32 cellular contexts compared by ENCODE assay signal in the genomic region with DNA sequence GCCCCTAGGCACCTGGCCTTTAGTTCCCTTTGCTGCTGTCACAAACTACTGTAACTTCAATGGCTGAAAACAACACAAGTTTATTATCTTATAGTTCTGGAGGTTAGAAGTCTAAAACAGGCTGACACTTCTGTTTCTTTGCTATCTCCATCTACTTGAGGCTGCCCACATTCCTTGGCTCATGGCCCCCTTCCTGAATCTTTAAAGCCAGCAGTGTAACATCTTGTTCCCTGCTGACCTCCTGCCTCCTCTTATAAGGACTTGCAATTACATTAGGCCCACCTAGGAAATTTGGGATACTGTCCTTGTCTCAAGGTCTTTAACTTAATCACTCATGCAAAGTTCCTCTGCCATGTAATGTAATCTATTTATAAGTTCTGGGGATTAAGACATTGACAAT. TPM values are rescaled to one million over a fixed set of nuclear protein-coding genes. Genes with fewer than 3 reads are reported as not detected.
"Had no signal": no experiment of that assay in that cellular context is flagged by ENCODE, and none has a peak within 500 bp of the region (broad histone marks: within the 10 kb centered on the region; RNA-seq: fewer than 3 reads in every experiment).

No MANE protein-coding gene starts in this region.

- H3K9me3 ChIP-seq: esophagus muscularis mucosa, thyroid gland had no signal

- H3K36me3 Mint-ChIP-seq: stimulated activated memory B cell treated with anti-CD40 and anti-IgM and Interleukin-4, amounts not matched to agents 10 μg/mL and 1 μg/mL and 100 μg/mL, for 72 hours had no signal

- H3K4me1 ChIP-seq: foreskin keratinocyte, thyroid gland had no signal

- H3K27me3 ChIP-seq: thyroid gland had no signal

- H3K4me3 Mint-ChIP-seq: activated CD4-positive, alpha-beta memory T cell treated with anti-CD3 and anti-CD28 coated beads, Interleukin-2, amount 10 ng/mL, durations not matched to agents 7 days and 5 days; activated CD4-positive, alpha-beta T cell treated with anti-CD3 and anti-CD28 coated beads, Interleukin-2, amount 10 ng/mL, durations not matched to agents 24 days and 14 days; activated T-cell treated with anti-CD3 and anti-CD28 coated beads, Interleukin-2, amount 50 U/mL, for 24 hours; central memory CD8-positive, alpha-beta T cell; naive thymus-derived CD8-positive, alpha-beta T cell; neural crest cell; stimulated activated memory B cell treated with anti-CD40 and anti-IgM and Interleukin-4, amounts not matched to agents 10 μg/mL and 1 μg/mL and 100 μg/mL, for 72 hours; stimulated activated naive CD8-positive, alpha-beta T cell treated with anti-CD3 and anti-CD28 coated beads, Interleukin-15, amount 100 ng/mL, for 72 hours; T-helper 17 cell had no signal

- H3K27ac Mint-ChIP-seq: activated CD4-positive, alpha-beta memory T cell treated with anti-CD3 and anti-CD28 coated beads, Interleukin-2, amount 10 ng/mL, durations not matched to agents 7 days and 5 days; activated CD4-positive, alpha-beta T cell treated with anti-CD3 and anti-CD28 coated beads, Interleukin-2, amount 10 ng/mL, durations not matched to agents 24 days and 14 days; activated T-cell treated with anti-CD3 and anti-CD28 coated beads, Interleukin-2, amount 50 U/mL, for 24 hours; naive thymus-derived CD8-positive, alpha-beta T cell; stimulated activated memory B cell treated with anti-CD40 and anti-IgM and Interleukin-4, amounts not matched to agents 10 μg/mL and 1 μg/mL and 100 μg/mL, for 72 hours; stimulated activated naive CD8-positive, alpha-beta T cell treated with anti-CD3 and anti-CD28 coated beads, Interleukin-15, amount 100 ng/mL, for 72 hours had no signal

- H3K9me3 Mint-ChIP-seq: activated CD4-positive, alpha-beta memory T cell treated with anti-CD3 and anti-CD28 coated beads, Interleukin-2, amount 10 ng/mL, durations not matched to agents 7 days and 5 days; activated CD4-positive, alpha-beta T cell treated with anti-CD3 and anti-CD28 coated beads, Interleukin-2, amount 10 ng/mL, durations not matched to agents 24 days and 14 days; activated T-cell treated with anti-CD3 and anti-CD28 coated beads, Interleukin-2, amount 50 U/mL, for 24 hours; central memory CD8-positive, alpha-beta T cell; stimulated activated naive CD8-positive, alpha-beta T cell treated with anti-CD3 and anti-CD28 coated beads, Interleukin-15, amount 100 ng/mL, for 72 hours had no signal

- DNase-seq: activated CD4-positive, alpha-beta memory T cell treated with anti-CD3 and anti-CD28 coated beads, Interleukin-2, amount 10 ng/mL, durations not matched to agents 7 days and 5 days; activated CD4-positive, alpha-beta T cell treated with anti-CD3 and anti-CD28 coated beads, Interleukin-2, amount 10 ng/mL, durations not matched to agents 24 days and 14 days; activated CD4-positive, CD25-positive, alpha-beta regulatory T cell treated with anti-CD3 and anti-CD28 coated beads, Interleukin-2, amount 50 U/mL, for 72 hours; activated CD8-positive, alpha-beta memory T cell treated with anti-CD3 and anti-CD28 coated beads, Interleukin-2, amount 50 U/mL, for 48 hours; activated gamma-delta T cell treated with Interleukin-2 at 50 U/mL for 16 hours; activated naive CD4-positive, alpha-beta T cell treated with anti-CD3 and anti-CD28 coated beads, Interleukin-2, amount 50 U/mL, for 16 hours; activated T-cell treated with anti-CD3 and anti-CD28 coated beads, Interleukin-2, amount 50 U/mL, for 24 hours; amniotic stem cell; dermis blood vessel endothelial cell; effector CD4-positive, alpha-beta T cell; islet precursor cell; naive thymus-derived CD8-positive, alpha-beta T cell; nucleus accumbens; small intestine; stimulated activated CD4-positive, alpha-beta T cell treated with anti-CD3 and anti-CD28 coated beads, Interleukin-1b, Interleukin-23, amount 100 ng/mL, for 48 hours; stimulated activated CD4-positive, alpha-beta T cell treated with anti-CD3 and anti-CD28 coated beads, Interleukin-4, amount 100 ng/mL, for 4 hours; stimulated activated CD8-positive, alpha-beta memory T cell treated with anti-CD3 and anti-CD28 coated beads, Interleukin-4, amount 100 ng/mL, for 48 hours; stimulated activated naive CD8-positive, alpha-beta T cell treated with anti-CD3 and anti-CD28 coated beads, Interleukin-15, amount 100 ng/mL, for 72 hours; T-helper 17 cell; T1000; thyroid gland had no signal

- H3K27me3 Mint-ChIP-seq: activated T-cell treated with anti-CD3 and anti-CD28 coated beads, Interleukin-2, amount 50 U/mL, for 24 hours; stimulated activated memory B cell treated with anti-CD40 and anti-IgM and Interleukin-4, amounts not matched to agents 10 μg/mL and 1 μg/mL and 100 μg/mL, for 72 hours; stimulated activated naive CD8-positive, alpha-beta T cell treated with anti-CD3 and anti-CD28 coated beads, Interleukin-15, amount 100 ng/mL, for 72 hours had no signal

- H3K36me3 ChIP-seq: esophagus muscularis mucosa, thyroid gland had no signal

- H3K4me1 Mint-ChIP-seq: activated CD4-positive, alpha-beta memory T cell treated with anti-CD3 and anti-CD28 coated beads, Interleukin-2, amount 10 ng/mL, durations not matched to agents 7 days and 5 days; activated CD4-positive, alpha-beta T cell treated with anti-CD3 and anti-CD28 coated beads, Interleukin-2, amount 10 ng/mL, durations not matched to agents 24 days and 14 days; central memory CD8-positive, alpha-beta T cell; neural crest cell; stimulated activated memory B cell treated with anti-CD40 and anti-IgM and Interleukin-4, amounts not matched to agents 10 μg/mL and 1 μg/mL and 100 μg/mL, for 72 hours; stimulated activated naive CD8-positive, alpha-beta T cell treated with anti-CD3 and anti-CD28 coated beads, Interleukin-15, amount 100 ng/mL, for 72 hours; T-helper 17 cell had no signal

- H3K4me3 ChIP-seq: esophagus muscularis mucosa, thyroid gland had no signal

- H3K27ac ChIP-seq: foreskin keratinocyte, thyroid gland had no signal

- ATAC-seq: naive thymus-derived CD8-positive, alpha-beta T cell; sciatic nerve; stimulated activated memory B cell treated with anti-CD40 and anti-IgM and Interleukin-4, amounts not matched to agents 10 μg/mL and 1 μg/mL and 100 μg/mL, for 72 hours; stimulated activated naive CD8-positive, alpha-beta T cell treated with anti-CD3 and anti-CD28 coated beads, Interleukin-15, amount 100 ng/mL, for 72 hours; T-helper 17 cell had no signal

RNA-seq across cellular contexts. Expression of gene SMYD1, which starts 6.5 kb away (rescaled TPM):
- total RNA-seq: activated CD4-positive, alpha-beta memory T cell treated with anti-CD3 and anti-CD28 coated beads, Interleukin-2, amount 10 ng/mL, durations not matched to agents 7 days and 5 days; activated CD4-positive, alpha-beta T cell treated with anti-CD3 and anti-CD28 coated beads, Interleukin-2, amount 10 ng/mL, durations not matched to agents 24 days and 14 days; dermis blood vessel endothelial cell; foreskin keratinocyte; glomerular endothelial cell; liver; naive thymus-derived CD8-positive, alpha-beta T cell; neural crest cell; T-helper 17 cell; thyroid gland; ureter had no signal
- polyA plus RNA-seq: foreskin keratinocyte; liver; mammary epithelial cell; naive thymus-derived CD8-positive, alpha-beta T cell had no signal

RNA-seq across cellular contexts. Expression of gene FABP1, which starts 53.7 kb away (rescaled TPM):
- total RNA-seq: activated CD4-positive, alpha-beta memory T cell treated with anti-CD3 and anti-CD28 coated beads, Interleukin-2, amount 10 ng/mL, durations not matched to agents 7 days and 5 days; activated CD4-positive, alpha-beta T cell treated with anti-CD3 and anti-CD28 coated beads, Interleukin-2, amount 10 ng/mL, durations not matched to agents 24 days and 14 days; dermis blood vessel endothelial cell; foreskin keratinocyte; glomerular endothelial cell; mammary epithelial cell; naive thymus-derived CD8-positive, alpha-beta T cell; neural crest cell; sciatic nerve; T-helper 17 cell; thyroid gland; ureter had no signal
- polyA plus RNA-seq: foreskin keratinocyte; mammary epithelial cell; naive thymus-derived CD8-positive, alpha-beta T cell had no signal

RNA-seq across cellular contexts. Expression of gene RNU2-63P, which starts 57.8 kb away (rescaled TPM):
- total RNA-seq: dermis blood vessel endothelial cell, esophagus muscularis mucosa, glomerular endothelial cell, liver, mucosa of gallbladder, thyroid gland, ureter had no signal
- polyA plus RNA-seq: foreskin keratinocyte, liver, mammary epithelial cell, small intestine had no signal
